21 cellular contexts compared by ENCODE assay signal in the genomic region with DNA sequence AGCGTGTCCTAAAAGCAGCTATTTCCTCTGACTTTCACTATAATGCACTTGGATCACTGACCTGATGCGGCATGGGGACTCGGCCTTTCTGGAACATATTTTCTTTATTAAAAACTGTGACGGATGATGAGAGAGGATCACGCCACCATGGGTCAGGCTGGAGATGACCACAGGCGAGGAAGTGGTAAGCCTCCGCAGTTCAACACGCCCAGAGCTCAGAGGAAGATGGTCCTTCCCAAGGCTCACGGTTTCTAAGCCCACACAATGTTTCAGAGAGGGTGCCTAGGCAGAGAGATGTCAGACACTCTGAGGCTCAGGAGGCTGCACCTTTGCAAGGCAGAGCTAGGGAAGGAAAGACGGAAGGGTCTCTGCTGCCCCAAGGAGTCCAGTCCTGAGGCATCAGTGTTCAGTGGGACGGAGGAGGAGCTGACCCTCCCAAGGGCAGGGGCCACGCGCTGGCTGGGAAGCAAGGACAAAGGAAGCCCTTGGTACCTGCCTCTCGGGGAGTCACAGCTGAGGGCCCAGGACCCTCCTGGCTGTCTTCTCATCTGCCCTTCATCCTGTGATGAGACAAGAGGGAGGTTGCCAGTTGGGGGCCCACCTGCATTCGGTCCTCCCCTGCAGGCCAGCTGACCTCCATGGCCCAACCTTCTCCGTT. TPM values are rescaled to one million over a fixed set of nuclear protein-coding genes. Genes with fewer than 3 reads are reported as not detected.
DNase-seq lines count a peak whose midpoint lies in the region; ATAC-seq and TF ChIP-seq lines count a peak whose summit lies in the region.
"Had no signal": no experiment of that assay in that cellular context is flagged by ENCODE, and none has a peak within 500 bp of the region (broad histone marks: within the 10 kb centered on the region; RNA-seq: fewer than 3 reads in every experiment).

No MANE protein-coding gene starts in this region.

- no peak overlapping the region for H3K4me2 ChIP-seq in SU-DHL-6 (ENCODE audit: low read depth, low read length, poor library complexity, severe bottlenecking)
- H3K4me2 ChIP-seq: GM23338 had no signal

- H3K4me3 ChIP-seq in SU-DHL-6 (ENCODE audit: insufficient read depth, low read length, poor library complexity, severe bottlenecking): no peak overlapping the region
- H3K4me3 ChIP-seq in gastroesophageal sphincter: no peak overlapping the region
- no peak overlapping the region for H3K4me3 ChIP-seq in sigmoid colon
- H3K4me3 ChIP-seq: GM23338, SK-N-MC, suprapubic skin, vagina had no signal

- intact Hi-C loops in sigmoid colon (cut with DNase I): no loop called here

- no peak for ATAC-seq in gastroesophageal sphincter
- ATAC-seq in HG03442 (IDR thresholded peaks at IDR 0.05; ENCODE audit: unreplicated experiment): no peak
- ATAC-seq: GM23338; natural killer cell treated with Interleukin-12 subunit alpha and Interleukin-12 subunit beta and Interleukin-15 and Interleukin-18, amount 100 ng/mL, for 72 hours had no signal

- no peaks in the 10 kb centered on the region for H3K27me3 ChIP-seq in SU-DHL-6 (ENCODE audit: low read length)
- H3K27me3 ChIP-seq in gastroesophageal sphincter: no peaks in the 10 kb centered on the region
- no peaks in the 10 kb centered on the region for H3K27me3 ChIP-seq in sigmoid colon
- H3K27me3 ChIP-seq: suprapubic skin, vagina had no signal

- H3K9me2 ChIP-seq in SU-DHL-6 (replicated peaks; ENCODE audit: insufficient read depth, low read length): no peaks in the 10 kb centered on the region

- no peaks in the 10 kb centered on the region for H4K20me1 ChIP-seq in SU-DHL-6 (ENCODE audit: low read depth, low read length)

- H3K9ac ChIP-seq in SU-DHL-6 (ENCODE audit: low read length): no peak overlapping the region

- H3K27ac ChIP-seq in SU-DHL-6 (ENCODE audit: low read depth, low read length) (peak overlapping the region; percentile 61; the same call in 1 of the 2 replicates), gastroesophageal sphincter (peak overlapping the region in 3 of 4 donors; percentile 96 to 97 (median 97)), sigmoid colon (peak overlapping the region; percentile 19 to 93 (median 91))
- H3K27ac ChIP-seq: SK-N-MC, suprapubic skin, vagina, VCaP had no signal

- no peak overlapping the region for H2AFZ ChIP-seq in SU-DHL-6 (ENCODE audit: low read depth, low read length, severe bottlenecking)
- H2AFZ ChIP-seq: GM23338 had no signal

- TF ChIP-seq POLR2A in gastroesophageal sphincter (IDR thresholded peaks at IDR 0.05) (no peak), sigmoid colon (IDR thresholded peaks at IDR 0.05) (no peak)

- no peak for TF ChIP-seq CTCF in SU-DHL-6 (IDR thresholded peaks at IDR 0.05; ENCODE audit: insufficient read depth, low read length, poor library complexity, severe bottlenecking)
- no peak for TF ChIP-seq CTCF in gastroesophageal sphincter (IDR thresholded peaks at IDR 0.05)
- no peak for TF ChIP-seq CTCF in sigmoid colon (IDR thresholded peaks at IDR 0.05)

- H3K36me3 ChIP-seq in SU-DHL-6 (ENCODE audit: low read length): 0 out of 2 replicates have a peak, but pooled peaks cover 6% of the 10 kb centered on the region
- no peaks in the 10 kb centered on the region for H3K36me3 ChIP-seq in gastroesophageal sphincter
- no peaks in the 10 kb centered on the region for H3K36me3 ChIP-seq in sigmoid colon
- H3K36me3 ChIP-seq: suprapubic skin, vagina had no signal

- no peaks in the 10 kb centered on the region for H3K9me3 ChIP-seq in SU-DHL-6 (ENCODE audit: insufficient read depth, low read length)
- H3K9me3 ChIP-seq in gastroesophageal sphincter: no peaks in the 10 kb centered on the region
- H3K9me3 ChIP-seq in sigmoid colon: no peaks in the 10 kb centered on the region
- H3K9me3 ChIP-seq: suprapubic skin, vagina had no signal

- no peak for TF ChIP-seq EP300 in gastroesophageal sphincter (IDR thresholded peaks at IDR 0.05)
- TF ChIP-seq EP300 in sigmoid colon (IDR thresholded peaks at IDR 0.05): no peak

- H3K4me1 ChIP-seq in gastroesophageal sphincter: peaks cover 0 to 93% (median 22%) of the 10 kb centered on the region in 3 donors
- H3K4me1 ChIP-seq in sigmoid colon: peaks cover 0 to 79% (median 62%) of the 10 kb centered on the region in 4 donors

- DNase-seq in CD1c-positive myeloid dendritic cell (ENCODE audit: extremely low spot score) (peak; percentile 75), sigmoid colon (no peak), C1 segment of cervical spinal cord (lab: John Stamatoyannopoulos, UW) (no peak), DMS153 (lab: John Stamatoyannopoulos, UW) (no peak), cerebellar cortex (ENCODE audit: low spot score) (no peak)
- DNase-seq: activated CD4-positive, alpha-beta T cell treated with anti-CD3 and anti-CD28 coated beads, Interleukin-2, amount 50 U/mL, for 1 hour; CD8-positive, alpha-beta memory T cell; DMS79 treated with DMSO at 0.1 percent for 48 hours; effector memory CD4-positive, alpha-beta T cell; NCI-H1417 treated with DMSO at 0.1 percent for 48 hours; NCI-H510A; T-helper 2 cell had no signal

- WGBS in gastroesophageal sphincter (ENCODE audit: low coverage in 1 of 2), 2 donors: 69 to 84% methylated on average over 8 to 9 of the region's 16 CpGs
- 92 to 93% methylated on average over 16 of the region's 16 CpGs for WGBS in sigmoid colon, 2 donors

- peaks cover 78% of the 10 kb centered on the region for H3K79me2 ChIP-seq in SU-DHL-6 (ENCODE audit: insufficient read depth, low read length)

- H3F3A ChIP-seq in SU-DHL-6 (ENCODE audit: insufficient read depth): peaks cover 31% of the 10 kb centered on the region

RNA-seq across cellular contexts. Expression of a gene that starts 9.5 kb away (rescaled TPM):
- total RNA-seq in gastroesophageal sphincter (10 to 100 TPM; 63.5 to 87.5 (median 74.3) TPM), sigmoid colon (10 to 100 TPM; 29.9 to 57.9 (median 43.8) TPM)
- polyA plus RNA-seq in sigmoid colon: 1 to 10 TPM; 2.4 to 8.7 (median 3.5) TPM
- polyA plus RNA-seq: CD8-positive, alpha-beta memory T cell had no signal
